Comparison of ENCODE assay signal across 12 cellular contexts in the genomic region with DNA sequence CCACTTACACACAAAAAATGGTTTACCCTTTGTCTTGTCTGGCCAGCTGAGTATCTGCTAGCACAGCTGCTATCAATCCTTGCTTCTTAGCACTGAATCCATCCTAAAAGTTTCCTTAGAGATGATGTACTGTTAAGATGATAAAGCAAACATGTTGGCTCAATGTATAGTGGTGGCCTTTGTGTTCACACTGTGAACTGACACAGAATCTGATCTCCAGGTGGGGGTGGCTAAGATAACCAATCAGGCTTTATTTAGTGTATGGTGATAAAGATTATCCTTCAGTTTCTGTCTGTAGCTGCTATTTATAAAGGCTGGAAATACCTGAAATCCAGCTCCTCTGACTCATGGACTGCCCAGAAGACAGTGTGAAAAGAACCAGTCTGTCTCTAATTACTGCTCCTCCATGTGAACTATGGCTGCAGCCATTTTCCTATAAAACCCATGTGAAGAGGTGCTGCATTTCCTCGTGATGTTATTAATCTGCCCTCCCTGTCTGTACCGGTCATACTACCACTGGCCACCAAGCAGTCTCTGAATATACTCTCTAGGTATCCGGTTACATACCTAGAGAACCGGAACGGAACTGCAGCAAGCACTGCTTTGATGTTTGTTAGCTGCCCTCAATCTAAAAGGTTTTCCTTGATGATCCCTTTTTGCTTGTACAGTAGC.
DNase-seq lines count a peak whose midpoint lies in the region; ATAC-seq and TF ChIP-seq lines count a peak whose summit lies in the region.
"Had no signal": no experiment of that assay in that cellular context is flagged by ENCODE, and none has a peak within 500 bp of the region (broad histone marks: within the 10 kb centered on the region; RNA-seq: fewer than 3 reads in every experiment).

No MANE protein-coding gene starts in this region.

- H2BK15ac ChIP-seq in mesenchymal stem cell (ENCODE audit: low read depth, poor library complexity, severe bottlenecking), result no peak overlapping the region

- H3K27me3 ChIP-seq in Caco-2 (replicated peaks; ENCODE audit: control insufficient read depth, insufficient read depth, low read length) (no peaks in the 10 kb centered on the region), mesenchymal stem cell (ENCODE audit: control insufficient read depth in 1 of 2, insufficient read depth in 1 of 2, low read length in 2 of 2) (no peaks in the 10 kb centered on the region), BE2C (no peaks in the 10 kb centered on the region)
- H3K27me3 ChIP-seq: adrenal gland had no signal

- H3K27ac ChIP-seq in mesenchymal stem cell (ENCODE audit: low read length, poor library complexity, severe bottlenecking), result no peak overlapping the region
- H3K27ac ChIP-seq: adrenal gland had no signal

- H3K9me3 ChIP-seq in Caco-2 (no peaks in the 10 kb centered on the region), mesenchymal stem cell (ENCODE audit: control insufficient read depth, low read length) (no peaks in the 10 kb centered on the region), BE2C (no peaks in the 10 kb centered on the region)
- H3K9me3 ChIP-seq: adrenal gland had no signal

- H3K4me2 ChIP-seq in mesenchymal stem cell (ENCODE audit: low read length, poor library complexity, severe bottlenecking), result no peak overlapping the region

- H4K8ac ChIP-seq in mesenchymal stem cell (ENCODE audit: low read length), result no peak overlapping the region

- no peak overlapping the region for H3K23ac ChIP-seq in mesenchymal stem cell (ENCODE audit: low read length in 2 of 2)

- CTCF ChIA-PET in Caco-2 (lab: Charles Lee), result no interaction called here

- no peaks in the 10 kb centered on the region for H3K9me3 Mint-ChIP-seq in Caco-2 (ENCODE audit: unreplicated experiment)
- H3K9me3 Mint-ChIP-seq: stimulated activated memory B cell treated with anti-CD40 and anti-IgM and Interleukin-4, amounts not matched to agents 10 μg/mL and 1 μg/mL and 100 μg/mL, for 72 hours had no signal

- H3K4me1 ChIP-seq in Caco-2, result no peaks in the 10 kb centered on the region
- H3K4me1 ChIP-seq in mesenchymal stem cell (ENCODE audit: control insufficient read depth, insufficient read depth, low read depth, low read length), result no peaks in the 10 kb centered on the region
- no peaks in the 10 kb centered on the region for H3K4me1 ChIP-seq in BE2C
- H3K4me1 ChIP-seq: adrenal gland had no signal

- no peak overlapping the region for H3K27ac Mint-ChIP-seq in Caco-2 (ENCODE audit: unreplicated experiment)
- H3K27ac Mint-ChIP-seq: stimulated activated memory B cell treated with anti-CD40 and anti-IgM and Interleukin-4, amounts not matched to agents 10 μg/mL and 1 μg/mL and 100 μg/mL, for 72 hours had no signal

- H3K4me3 ChIP-seq in Caco-2 (ENCODE audit: low read depth, low read length) (no peak overlapping the region), mesenchymal stem cell (ENCODE audit: insufficient read depth in 1 of 2, low read depth in 1 of 2, low read length in 2 of 2) (peak overlapping the region in 1 of 2 experiments; percentile 42), BE2C (ENCODE audit: low read depth, low read length) (no peak overlapping the region)
- H3K4me3 ChIP-seq: adrenal gland had no signal

- H2BK120ac ChIP-seq in mesenchymal stem cell (ENCODE audit: low read depth, low read length), result no peak overlapping the region

- BruUV-seq in Caco-2 (replicated peaks; lab: Mats Ljungman, UMichigan), result no TSS peak

- TF ChIP-seq CTCF in Caco-2 (IDR thresholded peaks at IDR 0.05; ENCODE audit: insufficient read depth in 1 of 2, low read depth in 1 of 2, low read length in 1 of 2, severe bottlenecking in 1 of 2, unreplicated experiment in 1 of 2), result no peak
- TF ChIP-seq CTCF in BE2C (IDR thresholded peaks at IDR 0.05; ENCODE audit: low read depth, low read length), result no peak

- POLR2A ChIA-PET in Caco-2 (lab: Charles Lee), result no interaction called here

- in situ Hi-C loops in T47D (cut with HindIII; ENCODE audit: low pct_unique_long_range_greater_than_20kb, low sequenced_read_pairs), result no loop called here

- H3K4ac ChIP-seq in mesenchymal stem cell (ENCODE audit: low read depth in 1 of 2, low read length in 2 of 2), result no peak overlapping the region

- 49% methylated on average over 5 of the region's 5 CpGs for WGBS in mesenchymal stem cell

- H3K36me3 ChIP-seq in Caco-2 (ENCODE audit: control insufficient read depth, insufficient read depth, low read length), result no peaks in the 10 kb centered on the region
- no peaks in the 10 kb centered on the region for H3K36me3 ChIP-seq in mesenchymal stem cell (ENCODE audit: control insufficient read depth in 1 of 2, insufficient read depth in 2 of 2, low read depth in 1 of 2, low read length in 2 of 2)
- no peaks in the 10 kb centered on the region for H3K36me3 ChIP-seq in BE2C
- H3K36me3 ChIP-seq: adrenal gland had no signal

- H3K79me1 ChIP-seq in mesenchymal stem cell (replicated peaks; ENCODE audit: low read length, poor library complexity, severe bottlenecking), result peaks cover 8% of the 10 kb centered on the region

- H2BK5ac ChIP-seq in mesenchymal stem cell (ENCODE audit: low read depth, low read length, poor library complexity, severe bottlenecking), result no peak overlapping the region

- H3K27me3 Mint-ChIP-seq in Caco-2 (ENCODE audit: insufficient read depth, unreplicated experiment), result peaks cover 5% of the 10 kb centered on the region
- H3K27me3 Mint-ChIP-seq: stimulated activated memory B cell treated with anti-CD40 and anti-IgM and Interleukin-4, amounts not matched to agents 10 μg/mL and 1 μg/mL and 100 μg/mL, for 72 hours had no signal

- no peak overlapping the region for H3K14ac ChIP-seq in mesenchymal stem cell (ENCODE audit: low read length in 2 of 2)

- peaks cover 13% of the 10 kb centered on the region for H3K4me1 Mint-ChIP-seq in Caco-2 (ENCODE audit: low read depth, unreplicated experiment)
- H3K4me1 Mint-ChIP-seq: stimulated activated memory B cell treated with anti-CD40 and anti-IgM and Interleukin-4, amounts not matched to agents 10 μg/mL and 1 μg/mL and 100 μg/mL, for 72 hours had no signal

- H3K18ac ChIP-seq in mesenchymal stem cell (ENCODE audit: low read depth in 1 of 2, low read length in 2 of 2), result no peak overlapping the region

- intact Hi-C loops in Caco-2 (cut with micrococcal nuclease; ENCODE audit: unreplicated experiment), result no loop called here

- peak in 1 of 2 experiments; percentile 30 for DNase-seq in Caco-2
- DNase-seq in NCI-H146 (lab: John Stamatoyannopoulos, UW), result peak; percentile 84
- DNase-seq in T47D (ENCODE audit: low read depth in 1 of 2, low spot score in 1 of 2), result peak; percentile 15 to 56
- DNase-seq in mesenchymal stem cell, result peak; percentile 37
- DNase-seq in BE2C, result no peak
- no peak for DNase-seq in globus pallidus (ENCODE audit: low spot score)
- DNase-seq: activated CD4-positive, CD25-positive, alpha-beta regulatory T cell; right cardiac atrium had no signal

- no peaks in the 10 kb centered on the region for H3K36me3 Mint-ChIP-seq in Caco-2 (ENCODE audit: insufficient read depth, unreplicated experiment)
- H3K36me3 Mint-ChIP-seq: stimulated activated memory B cell treated with anti-CD40 and anti-IgM and Interleukin-4, amounts not matched to agents 10 μg/mL and 1 μg/mL and 100 μg/mL, for 72 hours had no signal

- no peak overlapping the region for H4K91ac ChIP-seq in mesenchymal stem cell (ENCODE audit: low read length)

- H3K4me3 Mint-ChIP-seq in Caco-2 (ENCODE audit: unreplicated experiment), result peak overlapping the region; percentile 10
- H3K4me3 Mint-ChIP-seq: stimulated activated memory B cell treated with anti-CD40 and anti-IgM and Interleukin-4, amounts not matched to agents 10 μg/mL and 1 μg/mL and 100 μg/mL, for 72 hours had no signal

- no peak overlapping the region for H3K9ac ChIP-seq in mesenchymal stem cell (ENCODE audit: low read length)

- H2AFZ ChIP-seq in mesenchymal stem cell (ENCODE audit: low read depth, low read length), result no peak overlapping the region

- peak overlapping the region in 1 of 2 experiments; percentile 11 for H2BK12ac ChIP-seq in mesenchymal stem cell (ENCODE audit: low read length in 2 of 2)

- no peak for ATAC-seq in GM19395 (IDR thresholded peaks at IDR 0.05; ENCODE audit: unreplicated experiment)
- ATAC-seq in GM21423 (IDR thresholded peaks at IDR 0.05; ENCODE audit: unreplicated experiment), result no peak
- ATAC-seq: stimulated activated memory B cell treated with anti-CD40 and anti-IgM and Interleukin-4, amounts not matched to agents 10 μg/mL and 1 μg/mL and 100 μg/mL, for 72 hours had no signal

- no peak overlapping the region for H2AK5ac ChIP-seq in mesenchymal stem cell (ENCODE audit: low read length, severe bottlenecking)

Comparison
In these comparisons a context has a peak if more than half of its experiments do, and no peak if none do; other contexts are left out.
1. DNase-seq: peak in NCI-H146 (single experiment), T47D (2 of 2) and mesenchymal stem cell (single experiment); none in BE2C (single experiment) and globus pallidus (single experiment).